8 cellular contexts compared by ENCODE assay signal in the genomic region with DNA sequence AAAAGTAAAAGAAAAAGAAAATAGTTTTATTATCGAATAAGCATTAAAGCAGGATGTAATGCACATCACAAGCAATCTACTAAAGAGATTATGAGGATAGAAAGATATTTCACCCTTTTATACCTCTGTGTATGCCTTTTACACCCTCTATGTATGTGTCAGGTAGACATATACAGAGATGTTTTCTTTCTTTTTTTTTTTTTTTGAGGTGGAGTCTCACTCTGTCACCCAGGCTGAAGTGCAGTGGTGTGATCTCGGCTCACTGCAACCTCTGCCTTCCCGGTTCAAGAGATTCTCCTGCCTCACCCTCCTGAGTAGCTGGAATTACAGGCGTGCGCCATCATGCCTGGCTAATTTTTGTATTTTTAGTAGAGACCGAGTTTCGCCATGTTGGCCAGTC. TPM values are rescaled to one million over a fixed set of nuclear protein-coding genes. Genes with fewer than 3 reads are reported as not detected.
"Had no signal": no experiment of that assay in that cellular context is flagged by ENCODE, and none has a peak within 500 bp of the region (broad histone marks: within the 10 kb centered on the region; RNA-seq: fewer than 3 reads in every experiment).

No MANE protein-coding gene starts in this region.

RNA-seq across cellular contexts. Expression of a gene that starts 13.6 kb away (rescaled TPM):
- total RNA-seq: naive thymus-derived CD8-positive, alpha-beta T cell; natural killer cell treated with Interleukin-12 subunit alpha and Interleukin-12 subunit beta and Interleukin-15 and Interleukin-18, amount 100 ng/mL, for 72 hours; neural crest cell; osteocyte; pancreas; smooth muscle cell; suprapubic skin; ureter had no signal
